In the genomic region with DNA sequence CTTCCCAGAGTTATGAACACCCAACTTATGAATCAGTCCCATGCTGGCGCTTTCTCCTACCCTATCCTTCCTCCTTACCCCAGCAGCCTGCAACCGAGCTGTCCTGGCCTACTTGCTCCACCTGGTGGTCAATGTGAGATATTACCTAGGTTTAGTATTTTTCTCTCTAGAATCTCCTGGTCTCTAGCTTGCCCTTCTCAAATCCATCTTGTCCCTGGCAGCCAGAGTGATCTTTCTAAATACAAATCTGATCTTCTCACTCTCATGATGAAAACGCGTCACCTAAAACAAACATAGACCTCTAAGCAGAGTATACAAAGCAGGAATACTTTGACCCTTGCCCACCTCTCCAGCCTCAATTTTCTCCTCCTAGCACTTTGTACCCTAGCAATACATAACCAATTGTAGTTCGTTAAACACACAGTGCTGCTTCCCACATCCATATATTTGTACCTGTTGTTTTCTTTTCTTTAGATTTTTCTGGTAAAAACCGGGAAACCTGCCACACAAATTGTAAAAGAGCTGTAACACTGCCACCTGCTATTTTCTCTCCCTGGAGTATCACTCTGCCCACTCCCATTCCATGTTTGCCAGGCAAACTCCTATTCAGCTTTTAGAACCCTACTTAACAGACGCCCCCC, we compare ENCODE assay signal across 1 cellular context.
TF ChIP-seq lines count a peak whose summit lies in the region.

No MANE protein-coding gene starts in this region.

TF ChIP-seq in HepG2, 621 proteins besides CTCF, POLR2A, EP300 and RAD21 (continued from another document and continues in another):
- TF ChIP-seq HOXA3 (CRISPR knock-in tag; IDR thresholded peaks at IDR 0.05) (peak; percentile 51; the same call in 1 of the 2 replicates), ZNF331 (CRISPR knock-in tag; IDR thresholded peaks at IDR 0.05) (peak; percentile 60; the same call in 1 of the 2 replicates), TCF12 (IDR thresholded peaks at IDR 0.05) (no peak), TCF12 (CRISPR knock-in tag; IDR thresholded peaks at IDR 0.05) (peak; percentile 80; the same call in 1 of the 2 replicates), SMYD3 (CRISPR knock-in tag; IDR thresholded peaks at IDR 0.05) (0 out of 2 replicates have a peak, but pooled peaks have one; percentile 58), HOXD1 (CRISPR knock-in tag; IDR thresholded peaks at IDR 0.05) (peak; percentile 96), PHF5A (CRISPR knock-in tag; IDR thresholded peaks at IDR 0.05; ENCODE audit: low read depth, unreplicated experiment) (peak; percentile 63), HES4 (CRISPR knock-in tag; IDR thresholded peaks at IDR 0.05; ENCODE audit: borderline replicate concordance) (no peak), ZBTB3 (CRISPR knock-in tag; IDR thresholded peaks at IDR 0.05; ENCODE audit: borderline replicate concordance, low read depth) (no peak), SAFB2 (CRISPR knock-in tag; IDR thresholded peaks at IDR 0.05; ENCODE audit: borderline replicate concordance, low read depth) (no peak), ARNT (IDR thresholded peaks at IDR 0.05) (no peak), RXRA (CRISPR knock-in tag; IDR thresholded peaks at IDR 0.05) (peak; percentile 55; the same call in 1 of the 2 replicates), ATF7 (IDR thresholded peaks at IDR 0.05) (peak; percentile 34; the same call in 1 of the 2 replicates), ATF7 (CRISPR knock-in tag; IDR thresholded peaks at IDR 0.05) (no peak; the same call in 1 of the 2 replicates), NKX3-1 (CRISPR knock-in tag; IDR thresholded peaks at IDR 0.05) (peak; percentile 64; the same call in 1 of the 2 replicates), ZKSCAN5 (CRISPR knock-in tag; IDR thresholded peaks at IDR 0.05) (no peak), ZNF788 (CRISPR knock-in tag; IDR thresholded peaks at IDR 0.05; ENCODE audit: borderline replicate concordance) (0 out of 2 replicates have a peak, but pooled peaks have one; percentile 30), ZNF367 (CRISPR knock-in tag; IDR thresholded peaks at IDR 0.05; ENCODE audit: borderline replicate concordance) (no peak), SNRNP70 (IDR thresholded peaks at IDR 0.05; ENCODE audit: low read depth, low read length) (no peak), GATAD1 (CRISPR knock-in tag; IDR thresholded peaks at IDR 0.05) (peak; percentile 60; the same call in 1 of the 2 replicates), TGIF2 (CRISPR knock-in tag; IDR thresholded peaks at IDR 0.05) (peak; percentile 24; the same call in 1 of the 2 replicates), CEBPB (IDR thresholded peaks at IDR 0.05; ENCODE audit: borderline replicate concordance, low read depth, low read length) (no peak), RBAK (CRISPR knock-in tag; IDR thresholded peaks at IDR 0.05) (no peak), TCF7 (IDR thresholded peaks at IDR 0.05; ENCODE audit: low read depth) (peak; percentile 88), ZEB1 (IDR thresholded peaks at IDR 0.05; ENCODE audit: insufficient replicate concordance, low read depth) (peak; percentile 82), ZNF564 (CRISPR knock-in tag; IDR thresholded peaks at IDR 0.05) (no peak), ISL2 (CRISPR knock-in tag; IDR thresholded peaks at IDR 0.05) (peak; percentile 93), STAG1 (CRISPR knock-in tag; IDR thresholded peaks at IDR 0.05) (peak; percentile 87), ZNF121 (CRISPR knock-in tag; IDR thresholded peaks at IDR 0.05) (no peak), ZNF672 (CRISPR knock-in tag; IDR thresholded peaks at IDR 0.05) (no peak)
- TF ChIP-seq, protein P1, sequence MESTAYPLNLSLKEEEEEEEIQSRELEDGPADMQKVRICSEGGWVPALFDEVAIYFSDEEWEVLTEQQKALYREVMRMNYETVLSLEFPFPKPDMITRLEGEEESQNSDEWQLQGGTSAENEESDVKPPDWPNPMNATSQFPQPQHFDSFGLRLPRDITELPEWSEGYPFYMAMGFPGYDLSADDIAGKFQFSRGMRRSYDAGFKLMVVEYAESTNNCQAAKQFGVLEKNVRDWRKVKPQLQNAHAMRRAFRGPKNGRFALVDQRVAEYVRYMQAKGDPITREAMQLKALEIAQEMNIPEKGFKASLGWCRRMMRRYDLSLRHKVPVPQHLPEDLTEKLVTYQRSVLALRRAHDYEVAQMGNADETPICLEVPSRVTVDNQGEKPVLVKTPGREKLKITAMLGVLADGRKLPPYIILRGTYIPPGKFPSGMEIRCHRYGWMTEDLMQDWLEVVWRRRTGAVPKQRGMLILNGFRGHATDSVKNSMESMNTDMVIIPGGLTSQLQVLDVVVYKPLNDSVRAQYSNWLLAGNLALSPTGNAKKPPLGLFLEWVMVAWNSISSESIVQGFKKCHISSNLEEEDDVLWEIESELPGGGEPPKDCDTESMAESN (CRISPR knock-in tag; conservative IDR thresholded peaks at IDR 0.05) = 0 out of 2 replicates have a peak, but pooled peaks have one; percentile 19
- TF ChIP-seq, protein P2, sequence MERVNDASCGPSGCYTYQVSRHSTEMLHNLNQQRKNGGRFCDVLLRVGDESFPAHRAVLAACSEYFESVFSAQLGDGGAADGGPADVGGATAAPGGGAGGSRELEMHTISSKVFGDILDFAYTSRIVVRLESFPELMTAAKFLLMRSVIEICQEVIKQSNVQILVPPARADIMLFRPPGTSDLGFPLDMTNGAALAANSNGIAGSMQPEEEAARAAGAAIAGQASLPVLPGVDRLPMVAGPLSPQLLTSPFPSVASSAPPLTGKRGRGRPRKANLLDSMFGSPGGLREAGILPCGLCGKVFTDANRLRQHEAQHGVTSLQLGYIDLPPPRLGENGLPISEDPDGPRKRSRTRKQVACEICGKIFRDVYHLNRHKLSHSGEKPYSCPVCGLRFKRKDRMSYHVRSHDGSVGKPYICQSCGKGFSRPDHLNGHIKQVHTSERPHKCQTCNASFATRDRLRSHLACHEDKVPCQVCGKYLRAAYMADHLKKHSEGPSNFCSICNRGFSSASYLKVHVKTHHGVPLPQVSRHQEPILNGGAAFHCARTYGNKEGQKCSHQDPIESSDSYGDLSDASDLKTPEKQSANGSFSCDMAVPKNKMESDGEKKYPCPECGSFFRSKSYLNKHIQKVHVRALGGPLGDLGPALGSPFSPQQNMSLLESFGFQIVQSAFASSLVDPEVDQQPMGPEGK (CRISPR knock-in tag; IDR thresholded peaks at IDR 0.05) = peak; percentile 29; the same call in 1 of the 2 replicates
- TF ChIP-seq, protein P3, sequence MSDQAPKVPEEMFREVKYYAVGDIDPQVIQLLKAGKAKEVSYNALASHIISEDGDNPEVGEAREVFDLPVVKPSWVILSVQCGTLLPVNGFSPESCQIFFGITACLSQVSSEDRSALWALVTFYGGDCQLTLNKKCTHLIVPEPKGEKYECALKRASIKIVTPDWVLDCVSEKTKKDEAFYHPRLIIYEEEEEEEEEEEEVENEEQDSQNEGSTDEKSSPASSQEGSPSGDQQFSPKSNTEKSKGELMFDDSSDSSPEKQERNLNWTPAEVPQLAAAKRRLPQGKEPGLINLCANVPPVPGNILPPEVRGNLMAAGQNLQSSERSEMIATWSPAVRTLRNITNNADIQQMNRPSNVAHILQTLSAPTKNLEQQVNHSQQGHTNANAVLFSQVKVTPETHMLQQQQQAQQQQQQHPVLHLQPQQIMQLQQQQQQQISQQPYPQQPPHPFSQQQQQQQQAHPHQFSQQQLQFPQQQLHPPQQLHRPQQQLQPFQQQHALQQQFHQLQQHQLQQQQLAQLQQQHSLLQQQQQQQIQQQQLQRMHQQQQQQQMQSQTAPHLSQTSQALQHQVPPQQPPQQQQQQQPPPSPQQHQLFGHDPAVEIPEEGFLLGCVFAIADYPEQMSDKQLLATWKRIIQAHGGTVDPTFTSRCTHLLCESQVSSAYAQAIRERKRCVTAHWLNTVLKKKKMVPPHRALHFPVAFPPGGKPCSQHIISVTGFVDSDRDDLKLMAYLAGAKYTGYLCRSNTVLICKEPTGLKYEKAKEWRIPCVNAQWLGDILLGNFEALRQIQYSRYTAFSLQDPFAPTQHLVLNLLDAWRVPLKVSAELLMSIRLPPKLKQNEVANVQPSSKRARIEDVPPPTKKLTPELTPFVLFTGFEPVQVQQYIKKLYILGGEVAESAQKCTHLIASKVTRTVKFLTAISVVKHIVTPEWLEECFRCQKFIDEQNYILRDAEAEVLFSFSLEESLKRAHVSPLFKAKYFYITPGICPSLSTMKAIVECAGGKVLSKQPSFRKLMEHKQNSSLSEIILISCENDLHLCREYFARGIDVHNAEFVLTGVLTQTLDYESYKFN (CRISPR knock-in tag; conservative IDR thresholded peaks at IDR 0.05) = peak; percentile 96
- TF ChIP-seq, protein P4, sequence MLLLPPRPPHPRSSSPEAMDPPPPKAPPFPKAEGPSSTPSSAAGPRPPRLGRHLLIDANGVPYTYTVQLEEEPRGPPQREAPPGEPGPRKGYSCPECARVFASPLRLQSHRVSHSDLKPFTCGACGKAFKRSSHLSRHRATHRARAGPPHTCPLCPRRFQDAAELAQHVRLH (CRISPR knock-in tag; IDR thresholded peaks at IDR 0.05; ENCODE audit: borderline replicate concordance, low read depth) = peak; percentile 59; the same call in 1 of the 2 replicates
- TF ChIP-seq, protein P5, sequence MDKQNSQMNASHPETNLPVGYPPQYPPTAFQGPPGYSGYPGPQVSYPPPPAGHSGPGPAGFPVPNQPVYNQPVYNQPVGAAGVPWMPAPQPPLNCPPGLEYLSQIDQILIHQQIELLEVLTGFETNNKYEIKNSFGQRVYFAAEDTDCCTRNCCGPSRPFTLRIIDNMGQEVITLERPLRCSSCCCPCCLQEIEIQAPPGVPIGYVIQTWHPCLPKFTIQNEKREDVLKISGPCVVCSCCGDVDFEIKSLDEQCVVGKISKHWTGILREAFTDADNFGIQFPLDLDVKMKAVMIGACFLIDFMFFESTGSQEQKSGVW (CRISPR knock-in tag; IDR thresholded peaks at IDR 0.05; ENCODE audit: borderline replicate concordance) = no peak
- TF ChIP-seq, protein P6, sequence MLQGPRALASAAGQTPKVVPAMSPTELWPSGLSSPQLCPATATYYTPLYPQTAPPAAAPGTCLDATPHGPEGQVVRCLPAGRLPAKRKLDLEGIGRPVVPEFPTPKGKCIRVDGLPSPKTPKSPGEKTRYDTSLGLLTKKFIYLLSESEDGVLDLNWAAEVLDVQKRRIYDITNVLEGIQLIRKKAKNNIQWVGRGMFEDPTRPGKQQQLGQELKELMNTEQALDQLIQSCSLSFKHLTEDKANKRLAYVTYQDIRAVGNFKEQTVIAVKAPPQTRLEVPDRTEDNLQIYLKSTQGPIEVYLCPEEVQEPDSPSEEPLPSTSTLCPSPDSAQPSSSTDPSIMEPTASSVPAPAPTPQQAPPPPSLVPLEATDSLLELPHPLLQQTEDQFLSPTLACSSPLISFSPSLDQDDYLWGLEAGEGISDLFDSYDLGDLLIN (CRISPR knock-in tag; IDR thresholded peaks at IDR 0.05; ENCODE audit: borderline replicate concordance) = no peak
- TF ChIP-seq, protein P7, sequence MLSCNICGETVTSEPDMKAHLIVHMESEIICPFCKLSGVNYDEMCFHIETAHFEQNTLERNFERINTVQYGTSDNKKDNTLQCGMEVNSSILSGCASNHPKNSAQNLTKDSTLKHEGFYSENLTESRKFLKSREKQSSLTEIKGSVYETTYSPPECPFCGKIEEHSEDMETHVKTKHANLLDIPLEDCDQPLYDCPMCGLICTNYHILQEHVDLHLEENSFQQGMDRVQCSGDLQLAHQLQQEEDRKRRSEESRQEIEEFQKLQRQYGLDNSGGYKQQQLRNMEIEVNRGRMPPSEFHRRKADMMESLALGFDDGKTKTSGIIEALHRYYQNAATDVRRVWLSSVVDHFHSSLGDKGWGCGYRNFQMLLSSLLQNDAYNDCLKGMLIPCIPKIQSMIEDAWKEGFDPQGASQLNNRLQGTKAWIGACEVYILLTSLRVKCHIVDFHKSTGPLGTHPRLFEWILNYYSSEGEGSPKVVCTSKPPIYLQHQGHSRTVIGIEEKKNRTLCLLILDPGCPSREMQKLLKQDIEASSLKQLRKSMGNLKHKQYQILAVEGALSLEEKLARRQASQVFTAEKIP (CRISPR knock-in tag; IDR thresholded peaks at IDR 0.05; ENCODE audit: borderline replicate concordance) = no peak
- TF ChIP-seq, protein P8, sequence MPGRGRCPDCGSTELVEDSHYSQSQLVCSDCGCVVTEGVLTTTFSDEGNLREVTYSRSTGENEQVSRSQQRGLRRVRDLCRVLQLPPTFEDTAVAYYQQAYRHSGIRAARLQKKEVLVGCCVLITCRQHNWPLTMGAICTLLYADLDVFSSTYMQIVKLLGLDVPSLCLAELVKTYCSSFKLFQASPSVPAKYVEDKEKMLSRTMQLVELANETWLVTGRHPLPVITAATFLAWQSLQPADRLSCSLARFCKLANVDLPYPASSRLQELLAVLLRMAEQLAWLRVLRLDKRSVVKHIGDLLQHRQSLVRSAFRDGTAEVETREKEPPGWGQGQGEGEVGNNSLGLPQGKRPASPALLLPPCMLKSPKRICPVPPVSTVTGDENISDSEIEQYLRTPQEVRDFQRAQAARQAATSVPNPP (CRISPR knock-in tag; IDR thresholded peaks at IDR 0.05) = no peak
- TF ChIP-seq, protein P9, sequence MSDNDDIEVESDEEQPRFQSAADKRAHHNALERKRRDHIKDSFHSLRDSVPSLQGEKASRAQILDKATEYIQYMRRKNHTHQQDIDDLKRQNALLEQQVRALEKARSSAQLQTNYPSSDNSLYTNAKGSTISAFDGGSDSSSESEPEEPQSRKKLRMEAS (IDR thresholded peaks at IDR 0.05) = peak; percentile 47; the same call in 1 of the 2 replicates
- TF ChIP-seq, protein P10, sequence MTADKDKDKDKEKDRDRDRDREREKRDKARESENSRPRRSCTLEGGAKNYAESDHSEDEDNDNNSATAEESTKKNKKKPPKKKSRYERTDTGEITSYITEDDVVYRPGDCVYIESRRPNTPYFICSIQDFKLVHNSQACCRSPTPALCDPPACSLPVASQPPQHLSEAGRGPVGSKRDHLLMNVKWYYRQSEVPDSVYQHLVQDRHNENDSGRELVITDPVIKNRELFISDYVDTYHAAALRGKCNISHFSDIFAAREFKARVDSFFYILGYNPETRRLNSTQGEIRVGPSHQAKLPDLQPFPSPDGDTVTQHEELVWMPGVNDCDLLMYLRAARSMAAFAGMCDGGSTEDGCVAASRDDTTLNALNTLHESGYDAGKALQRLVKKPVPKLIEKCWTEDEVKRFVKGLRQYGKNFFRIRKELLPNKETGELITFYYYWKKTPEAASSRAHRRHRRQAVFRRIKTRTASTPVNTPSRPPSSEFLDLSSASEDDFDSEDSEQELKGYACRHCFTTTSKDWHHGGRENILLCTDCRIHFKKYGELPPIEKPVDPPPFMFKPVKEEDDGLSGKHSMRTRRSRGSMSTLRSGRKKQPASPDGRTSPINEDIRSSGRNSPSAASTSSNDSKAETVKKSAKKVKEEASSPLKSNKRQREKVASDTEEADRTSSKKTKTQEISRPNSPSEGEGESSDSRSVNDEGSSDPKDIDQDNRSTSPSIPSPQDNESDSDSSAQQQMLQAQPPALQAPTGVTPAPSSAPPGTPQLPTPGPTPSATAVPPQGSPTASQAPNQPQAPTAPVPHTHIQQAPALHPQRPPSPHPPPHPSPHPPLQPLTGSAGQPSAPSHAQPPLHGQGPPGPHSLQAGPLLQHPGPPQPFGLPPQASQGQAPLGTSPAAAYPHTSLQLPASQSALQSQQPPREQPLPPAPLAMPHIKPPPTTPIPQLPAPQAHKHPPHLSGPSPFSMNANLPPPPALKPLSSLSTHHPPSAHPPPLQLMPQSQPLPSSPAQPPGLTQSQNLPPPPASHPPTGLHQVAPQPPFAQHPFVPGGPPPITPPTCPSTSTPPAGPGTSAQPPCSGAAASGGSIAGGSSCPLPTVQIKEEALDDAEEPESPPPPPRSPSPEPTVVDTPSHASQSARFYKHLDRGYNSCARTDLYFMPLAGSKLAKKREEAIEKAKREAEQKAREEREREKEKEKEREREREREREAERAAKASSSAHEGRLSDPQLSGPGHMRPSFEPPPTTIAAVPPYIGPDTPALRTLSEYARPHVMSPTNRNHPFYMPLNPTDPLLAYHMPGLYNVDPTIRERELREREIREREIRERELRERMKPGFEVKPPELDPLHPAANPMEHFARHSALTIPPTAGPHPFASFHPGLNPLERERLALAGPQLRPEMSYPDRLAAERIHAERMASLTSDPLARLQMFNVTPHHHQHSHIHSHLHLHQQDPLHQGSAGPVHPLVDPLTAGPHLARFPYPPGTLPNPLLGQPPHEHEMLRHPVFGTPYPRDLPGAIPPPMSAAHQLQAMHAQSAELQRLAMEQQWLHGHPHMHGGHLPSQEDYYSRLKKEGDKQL (CRISPR knock-in tag; IDR thresholded peaks at IDR 0.05; ENCODE audit: low read depth) = peak; percentile 97
